9 cellular contexts compared by ENCODE assay signal in the genomic region with DNA sequence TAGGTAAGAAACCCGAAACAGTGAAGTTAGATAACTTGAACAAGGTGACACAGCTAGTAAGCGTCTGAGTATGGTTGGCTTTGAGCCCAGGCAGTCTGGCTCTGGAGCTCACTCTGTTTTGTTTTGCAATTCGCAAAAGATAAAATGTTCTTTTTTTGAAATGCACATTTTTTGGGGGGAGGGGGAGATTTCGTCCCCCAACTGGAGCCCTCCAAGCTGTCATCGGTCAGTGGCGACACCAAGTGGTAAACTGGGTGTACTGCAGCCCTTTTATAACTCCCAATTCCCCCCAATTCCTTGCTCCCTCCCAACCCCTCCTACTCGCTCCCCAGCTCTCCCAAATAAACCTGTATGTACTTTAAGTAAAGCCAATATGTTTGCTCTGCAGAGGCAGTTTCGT. TPM values are rescaled to one million over a fixed set of nuclear protein-coding genes. Genes with fewer than 3 reads are reported as not detected.
DNase-seq lines count a peak whose midpoint lies in the region; ATAC-seq, FAIRE-seq and TF ChIP-seq lines count a peak whose summit lies in the region.
"Had no signal": no experiment of that assay in that cellular context is flagged by ENCODE, and none has a peak within 500 bp of the region (broad histone marks: within the 10 kb centered on the region; RNA-seq: fewer than 3 reads in every experiment).

No MANE protein-coding gene starts in this region.

- H3K4me3 ChIP-seq in BJ (ENCODE audit: low read depth, low read length) (no peak overlapping the region), SK-N-MC (no peak overlapping the region), H1 (ENCODE audit: extremely low read depth in 1 of 4, insufficient read depth in 2 of 4, low read depth in 3 of 4, low read length in 4 of 4) (no peak overlapping the region)

- DNase-seq in BJ (ENCODE audit: low read depth) (no peak), GM19240 (ENCODE audit: insufficient read length, low spot score) (peak; percentile 11), SK-N-MC (ENCODE audit: low read depth, low spot score) (peak; percentile 16), H1 (ENCODE audit: low read depth in 1 of 2, low spot score in 2 of 2) (peak in 1 of 2 experiments; percentile 61), naive B cell (peak; percentile 25), amniotic stem cell (lab: John Stamatoyannopoulos, UW) (no peak)

- no peak for ATAC-seq in naive B cell (ENCODE audit: low read depth in 2 of 2)
- no peak for ATAC-seq in HG03045 (IDR thresholded peaks at IDR 0.05; ENCODE audit: unreplicated experiment)
- no peak for ATAC-seq in GM19467 (IDR thresholded peaks at IDR 0.05; ENCODE audit: unreplicated experiment)

- H3K27ac Mint-ChIP-seq in naive B cell: no peak overlapping the region
- H3K27ac Mint-ChIP-seq: IgD-negative memory B cell had no signal

- H2AFZ ChIP-seq in H1 (ENCODE audit: low read length): no peak overlapping the region

- H3K27me3 Mint-ChIP-seq in naive B cell: no peaks in the 10 kb centered on the region

- no peak overlapping the region for H2BK20ac ChIP-seq in H1 (ENCODE audit: low read length)

- H3K79me2 ChIP-seq in H1 (ENCODE audit: control insufficient read depth in 1 of 2, insufficient read depth in 2 of 2, low read length in 2 of 2): no peaks in the 10 kb centered on the region

- H3K23ac ChIP-seq in H1 (ENCODE audit: insufficient read length): no peak overlapping the region

- H3K4me1 ChIP-seq in H1 (replicated peaks in 1 of 4; ENCODE audit: control insufficient read depth in 3 of 4, insufficient read depth in 4 of 4, low read length in 3 of 4): peaks cover 0 to 3% (median 0%) of the 10 kb centered on the region in 4 experiments; a peak in 3 of 7 replicates

- no peak overlapping the region for H2BK15ac ChIP-seq in H1 (ENCODE audit: low read length)

- H3K4me1 Mint-ChIP-seq in naive B cell: peaks cover 0 to 9% (median 8%) of the 10 kb centered on the region in 3 donors

- no peak overlapping the region for H2AK5ac ChIP-seq in H1 (ENCODE audit: low read depth, low read length)

- no peak overlapping the region; a peak in 1 of 4 replicates for H3K4me2 ChIP-seq in H1 (ENCODE audit: insufficient read depth in 1 of 2, low read depth in 2 of 2, low read length in 2 of 2)

- no peak overlapping the region for H3K9ac ChIP-seq in SK-N-MC (ENCODE audit: insufficient read length)
- H3K9ac ChIP-seq in H1 (replicated peaks in 1 of 4; ENCODE audit: extremely low read depth in 1 of 4, low read depth in 3 of 4, low read length in 3 of 4): no peak overlapping the region

- H3K27me3 ChIP-seq in BJ (ENCODE audit: control insufficient read depth, insufficient read depth, low read length) (no peaks in the 10 kb centered on the region), H1 (replicated peaks in 1 of 4; ENCODE audit: control insufficient read depth in 3 of 4, extremely low read depth in 1 of 4, insufficient read depth in 3 of 4, low read length in 3 of 4) (peaks cover 0 to 5% (median 3%) of the 10 kb centered on the region in 4 experiments; a peak in 2 of 7 replicates)

- POLR2A ChIA-PET in BJ (lab: Charles Lee): no interaction called here
- POLR2A ChIA-PET in H1 (lab: Charles Lee; ENCODE audit: partially characterized antibody): interaction anchor here (0.6 kb wide), 1 partner anchor 894 kb away, joined by 4 read pairs; no protein-coding TSS in a partner anchor

- no peak overlapping the region for H3K4ac ChIP-seq in H1 (replicated peaks; ENCODE audit: insufficient read length, low read depth, low read length)

- H2BK120ac ChIP-seq in H1 (replicated peaks; ENCODE audit: low read depth, low read length): no peak overlapping the region

- H3K4me3 Mint-ChIP-seq in naive B cell: peak overlapping the region in 1 of 8 donors; percentile 56
- H3K4me3 Mint-ChIP-seq: IgD-negative memory B cell had no signal

- H3K36me3 ChIP-seq in BJ (ENCODE audit: control insufficient read depth, insufficient read depth, low read length): no peaks in the 10 kb centered on the region
- no peaks in the 10 kb centered on the region for H3K36me3 ChIP-seq in SK-N-MC (ENCODE audit: insufficient read depth, low read length)
- H3K36me3 ChIP-seq in H1 (ENCODE audit: control insufficient read depth in 2 of 4, insufficient read depth in 4 of 4, low read length in 3 of 4): no peaks in the 10 kb centered on the region

- H3K36me3 Mint-ChIP-seq in naive B cell: no peaks in the 10 kb centered on the region
- H3K36me3 Mint-ChIP-seq: IgD-negative memory B cell had no signal

- H3K9me3 Mint-ChIP-seq in naive B cell: no peaks in the 10 kb centered on the region
- H3K9me3 Mint-ChIP-seq: IgD-negative memory B cell had no signal

- no peak overlapping the region for H4K5ac ChIP-seq in H1 (ENCODE audit: insufficient read length, low read depth, low read length)

- 36% methylated on average over 5 of the region's 8 CpGs; no CpG with 5 or more reads in 1 of the 2 experiments for WGBS in H1 (ENCODE audit: extremely low coverage in 1 of 2, insufficient coverage in 1 of 2, insufficient read length in 1 of 2, insufficient replicate concordance in 2 of 2, low coverage in 1 of 2, low lambda C conversion rate in 2 of 2, missing lambda C conversion rate in 1 of 2), 2 experiments

- H4K91ac ChIP-seq in H1 (replicated peaks; ENCODE audit: insufficient read length, low read length): no peak overlapping the region

- CTCF ChIA-PET in BJ (lab: Yijun Ruan, JAX) (interaction anchor here (0.6 to 2.4 kb wide), 10 partner anchors 35 to 1656 kb away, joined by 3 to 7 read pairs (median 3); a partner anchor contains a TSS), H1 (lab: Charles Lee; ENCODE audit: partially characterized antibody) (interaction anchor here (0.6 to 2.9 kb wide), 27 partner anchors 12 to 291 kb away, joined by 3 to 11 read pairs (median 3); no protein-coding TSS in a partner anchor)

- TF ChIP-seq RAD21 in H1 (IDR thresholded peaks at IDR 0.05 in 1 of 2, conservative IDR thresholded peaks at IDR 0.05 in 1 of 2; ENCODE audit: low read depth in 2 of 2, low read length in 2 of 2): peak; percentile 53 to 62

- H4K20me1 ChIP-seq in H1 (replicated peaks in 1 of 2; ENCODE audit: control insufficient read depth in 1 of 2, insufficient read depth in 2 of 2, low read length in 2 of 2): no peaks in the 10 kb centered on the region

- no peak overlapping the region for H3K18ac ChIP-seq in H1 (ENCODE audit: extremely low read depth, low read length)

- FAIRE-seq in H1 (lab: Jason Lieb, UNC): peak; percentile 24

- no peaks in the 10 kb centered on the region for H3K79me1 ChIP-seq in H1 (ENCODE audit: low read depth, low read length)

- TF ChIP-seq POLR2A in H1 (IDR thresholded peaks at IDR 0.05; ENCODE audit: control extremely low read depth in 1 of 2, low read depth in 2 of 2, low read length in 2 of 2): no peak

- H2BK12ac ChIP-seq in H1 (ENCODE audit: low read depth, low read length): no peak overlapping the region

- no peak overlapping the region for H4K8ac ChIP-seq in H1 (ENCODE audit: extremely low read depth, insufficient read depth, low read length)

- TF ChIP-seq EP300 in H1 (IDR thresholded peaks at IDR 0.05; ENCODE audit: borderline replicate concordance in 1 of 2, low read depth in 2 of 2, low read length in 2 of 2): no peak

- no peak overlapping the region for H3K56ac ChIP-seq in H1 (replicated peaks; ENCODE audit: insufficient read length, low read depth, low read length)

- H3K9me3 ChIP-seq in SK-N-MC (ENCODE audit: low read depth, low read length) (no peaks in the 10 kb centered on the region), H1 (ENCODE audit: insufficient read depth in 2 of 2, low read depth in 1 of 2, low read length in 1 of 2) (no peaks in the 10 kb centered on the region)

- H2BK5ac ChIP-seq in H1 (ENCODE audit: low read depth, low read length): no peak overlapping the region

- peak; percentile 79 for TF ChIP-seq CTCF in BJ (IDR thresholded peaks at IDR 0.05; ENCODE audit: insufficient read depth, low read depth, low read length)
- TF ChIP-seq CTCF in H1 (IDR thresholded peaks at IDR 0.05; ENCODE audit: control extremely low read depth in 1 of 3, insufficient read depth in 1 of 3, low read depth in 1 of 3, low read length in 3 of 3): peak; percentile 52 to 62 (median 60)

- no peak overlapping the region for H3K27ac ChIP-seq in SK-N-MC
- no peak overlapping the region for H3K27ac ChIP-seq in H1 (ENCODE audit: low read depth, low read length)

- H3K23me2 ChIP-seq in H1 (ENCODE audit: low read depth, low read length): no peaks in the 10 kb centered on the region; the same call in 1 of the 2 replicates

- H3K14ac ChIP-seq in H1 (ENCODE audit: insufficient read length): no peak overlapping the region

TF ChIP-seq in H1, 55 proteins besides CTCF, POLR2A, EP300 and RAD21 (continues in another document):
- TF ChIP-seq TBP (IDR thresholded peaks at IDR 0.05; ENCODE audit: low read depth, low read length) (no peak), CREB1 (IDR thresholded peaks at IDR 0.05) (no peak), TEAD4 (IDR thresholded peaks at IDR 0.05; ENCODE audit: low read depth, low read length) (no peak)

RNA-seq across cellular contexts. Expression of a gene that starts 2.8 kb away (rescaled TPM):
- polyA plus RNA-seq in BJ (2011; rRNA removed) (1.3 and 2.4 TPM in 2 replicates), H1 (2011; rRNA removed) (4.2 and 4.4 TPM in 2 replicates), naive B cell (ENCODE audit: low read depth in 6 of 6) (1 to 10 TPM in 2 of 6 donors, under 1 TPM in 3, not detected in 1; 0.62 to 1.4 (median 0.98) TPM)
- 4.9 and 5.4 TPM in 2 replicates for polyA minus RNA-seq in BJ (2011; rRNA and poly(A)+ RNA removed)
- 9.7 and 10.8 TPM in 2 replicates for total RNA-seq in H1 (2021; fragmentation: NEBNext Ultra II Directional; extraction: Animal tissue kit (Norgen Biotek cat#: 25700))
- polyA plus RNA-seq in H1 (2011; cell fraction: cytosol; rRNA removed): 4.9 TPM
- 9.2 TPM for polyA plus RNA-seq in H1 (2011; cell fraction: nucleus; rRNA removed)
- polyA plus RNA-seq in H1 (2012, experiment 1 of 2): 3.9 to 6.4 TPM (median 4.6 TPM) in 4 replicates
- polyA plus RNA-seq in H1 (2012, experiment 2 of 2): 0.31 TPM
- polyA plus RNA-seq in H1 (2013, experiment 1 of 2): 7.6 TPM
- 7.3 TPM for polyA plus RNA-seq in H1 (2013, experiment 2 of 2)
- polyA minus RNA-seq in H1 (2011; rRNA and poly(A)+ RNA removed): 25.7 and 35.1 TPM in 2 replicates
- 11.5 TPM for polyA minus RNA-seq in H1 (2011; cell fraction: cytosol; rRNA and poly(A)+ RNA removed)
- polyA minus RNA-seq in H1 (2011; cell fraction: nucleus; rRNA and poly(A)+ RNA removed): 13.8 TPM

RNA-seq across cellular contexts. Expression of a gene that starts 40.3 kb away (rescaled TPM):
- polyA plus RNA-seq in BJ (2011; rRNA removed) (3.0 and 3.4 TPM in 2 replicates), H1 (2011; rRNA removed) (3.8 TPM in 2 replicates), naive B cell (ENCODE audit: low read depth in 6 of 6) (1 to 10 TPM in 1 of 6 donors, under 1 TPM in 4, not detected in 1; 0.35 to 1.4 (median 0.71) TPM)
- polyA minus RNA-seq in BJ (2011; rRNA and poly(A)+ RNA removed): 3.2 and 3.3 TPM in 2 replicates
- 4.7 and 5.7 TPM in 2 replicates for total RNA-seq in H1 (2021; fragmentation: NEBNext Ultra II Directional; extraction: Animal tissue kit (Norgen Biotek cat#: 25700))
- polyA plus RNA-seq in H1 (2011; cell fraction: cytosol; rRNA removed): 4.3 TPM
- 4.9 TPM for polyA plus RNA-seq in H1 (2011; cell fraction: nucleus; rRNA removed)
- 5.1 to 6.3 TPM (median 5.6 TPM) in 4 replicates for polyA plus RNA-seq in H1 (2012, experiment 1 of 2)
- polyA plus RNA-seq in H1 (2012, experiment 2 of 2): 1.0 TPM
- polyA plus RNA-seq in H1 (2013, experiment 1 of 2): 3.9 TPM
- polyA plus RNA-seq in H1 (2013, experiment 2 of 2): 4.1 TPM
- 10.8 and 11.8 TPM in 2 replicates for polyA minus RNA-seq in H1 (2011; rRNA and poly(A)+ RNA removed)
- 3.9 TPM for polyA minus RNA-seq in H1 (2011; cell fraction: cytosol; rRNA and poly(A)+ RNA removed)
- polyA minus RNA-seq in H1 (2011; cell fraction: nucleus; rRNA and poly(A)+ RNA removed): 6.8 TPM

Comparison
In these comparisons a context has a peak if more than half of its experiments do, and no peak if none do; other contexts are left out.
1. DNase-seq: peak in GM19240 (single experiment), SK-N-MC (single experiment) and naive B cell (single experiment); none in BJ (single experiment) and amniotic stem cell (single experiment).